In the genomic region with DNA sequence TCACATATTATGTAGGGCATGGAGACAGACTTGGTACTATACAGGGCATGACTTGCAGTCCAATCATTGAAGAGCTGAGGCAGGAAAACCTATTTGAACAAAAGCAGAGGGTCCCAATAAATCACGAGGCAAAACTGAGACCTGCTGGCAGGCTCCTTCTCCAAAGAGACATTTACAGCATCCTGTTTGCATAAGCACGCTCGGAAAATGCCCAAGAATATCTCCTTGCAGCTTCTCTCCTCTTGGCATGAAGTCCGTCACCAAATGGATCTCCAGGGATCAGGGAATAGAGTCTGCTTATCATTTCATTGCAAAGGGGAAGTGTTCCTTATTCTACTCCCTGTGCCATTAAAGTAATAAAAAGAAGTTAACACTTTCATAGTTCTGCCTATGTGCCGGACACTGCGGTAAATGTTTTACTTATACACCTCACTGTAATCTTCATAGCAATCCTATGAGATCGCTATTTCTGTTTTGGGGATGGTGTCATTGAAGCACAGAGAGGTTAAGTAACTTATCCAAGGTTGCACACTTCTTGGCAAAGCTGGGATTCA, we compare ENCODE assay signal across 20 cellular contexts.
DNase-seq lines count a peak whose midpoint lies in the region; ATAC-seq and TF ChIP-seq lines count a peak whose summit lies in the region.
"Had no signal": no experiment of that assay in that cellular context is flagged by ENCODE, and none has a peak within 500 bp of the region (broad histone marks: within the 10 kb centered on the region; RNA-seq: fewer than 3 reads in every experiment).

No MANE protein-coding gene starts in this region.

- no peaks in the 10 kb centered on the region for H3K36me3 ChIP-seq in SK-N-MC (ENCODE audit: insufficient read depth, low read length)
- H3K36me3 ChIP-seq in muscle layer of duodenum (ENCODE audit: control insufficient read depth in 1 of 2, insufficient read depth in 2 of 2, low read length in 2 of 2): no peaks in the 10 kb centered on the region
- H3K36me3 ChIP-seq in uterus: no peaks in the 10 kb centered on the region
- H3K36me3 ChIP-seq: brain microvascular endothelial cell, thoracic aorta had no signal

- H3K36me3 Mint-ChIP-seq in activated T-helper 17 cell treated with anti-CD3 and anti-CD28 coated beads, Interleukin-2, amount 50 U/mL, for 72 hours (ENCODE audit: low read depth): no peaks in the 10 kb centered on the region
- H3K36me3 Mint-ChIP-seq: activated naive CD8-positive, alpha-beta T cell treated with anti-CD3 and anti-CD28 coated beads for 36 hours; memory B cell; stimulated activated effector memory CD8-positive, alpha-beta T cell treated with anti-CD3 and anti-CD28 coated beads, Interleukin-12 subunit alpha, Interleukin-12 subunit beta, amount 100 ng/mL, for 72 hours had no signal

- intact Hi-C loops in Right ventricle myocardium superior (cut with DNase I): no loop called here
- intact Hi-C loops in Right ventricle myocardium inferior (cut with DNase I): loop anchor here (10.0 kb wide), 1 partner anchor 395 kb away; no protein-coding TSS in a partner anchor
- intact Hi-C loops in uterus (cut with DNase I; ENCODE audit: low total_unique reads): no loop called here

- H3K4me1 ChIP-seq in muscle layer of duodenum (ENCODE audit: control insufficient read depth in 1 of 2, insufficient read depth in 2 of 2, low read length in 2 of 2) (peaks cover 7 to 17% of the 10 kb centered on the region in 2 donors), uterus (no peaks in the 10 kb centered on the region)

- H3K27me3 ChIP-seq in muscle layer of duodenum (ENCODE audit: low read depth, low read length) (no peaks in the 10 kb centered on the region), uterus (no peaks in the 10 kb centered on the region)
- H3K27me3 ChIP-seq: brain microvascular endothelial cell had no signal

- ATAC-seq in Right ventricle myocardium superior (ENCODE audit: poor library complexity) (peak; percentile 29), Right ventricle myocardium inferior (no peak)
- no peak for ATAC-seq in activated T-helper 17 cell treated with anti-CD3 and anti-CD28 coated beads, Interleukin-2, amount 50 U/mL, for 72 hours (replicated peaks)
- ATAC-seq: stimulated activated effector memory CD8-positive, alpha-beta T cell treated with anti-CD3 and anti-CD28 coated beads, Interleukin-12 subunit alpha, Interleukin-12 subunit beta, amount 100 ng/mL, for 72 hours had no signal

- TF ChIP-seq POLR2A in uterus (IDR thresholded peaks at IDR 0.05): no peak

- H3K4me1 Mint-ChIP-seq in activated T-helper 17 cell treated with anti-CD3 and anti-CD28 coated beads, Interleukin-2, amount 50 U/mL, for 72 hours: peaks cover 38% of the 10 kb centered on the region

- H3K27ac Mint-ChIP-seq in activated T-helper 17 cell treated with anti-CD3 and anti-CD28 coated beads, Interleukin-2, amount 50 U/mL, for 72 hours: no peak overlapping the region
- H3K27ac Mint-ChIP-seq: activated naive CD8-positive, alpha-beta T cell treated with anti-CD3 and anti-CD28 coated beads for 36 hours; dendritic cell treated with granulocyte-macrophage colony-stimulating factor and Interleukin-4, amounts not matched to agents 40 ng/mL and 50 ng/mL, for 4 days; memory B cell; stimulated activated effector memory CD8-positive, alpha-beta T cell treated with anti-CD3 and anti-CD28 coated beads, Interleukin-12 subunit alpha, Interleukin-12 subunit beta, amount 100 ng/mL, for 72 hours had no signal

- TF ChIP-seq CTCF in uterus (IDR thresholded peaks at IDR 0.05): no peak

- H3K9me3 ChIP-seq in SK-N-MC (ENCODE audit: low read depth, low read length) (no peaks in the 10 kb centered on the region), muscle layer of duodenum (ENCODE audit: control insufficient read depth in 1 of 2, low read length in 2 of 2) (no peaks in the 10 kb centered on the region), uterus (no peaks in the 10 kb centered on the region)
- H3K9me3 ChIP-seq: thoracic aorta had no signal

- H3K27ac ChIP-seq in SK-N-MC (peak overlapping the region; percentile 27; the same call in 1 of the 2 replicates), muscle layer of duodenum (ENCODE audit: low read length) (no peak overlapping the region), uterus (peak overlapping the region; percentile 40 to 43)
- H3K27ac ChIP-seq: brain microvascular endothelial cell, thoracic aorta had no signal

- no peaks in the 10 kb centered on the region for H3K9me3 Mint-ChIP-seq in activated T-helper 17 cell treated with anti-CD3 and anti-CD28 coated beads, Interleukin-2, amount 50 U/mL, for 72 hours
- H3K9me3 Mint-ChIP-seq: activated naive CD8-positive, alpha-beta T cell treated with anti-CD3 and anti-CD28 coated beads for 36 hours; dendritic cell treated with granulocyte-macrophage colony-stimulating factor and Interleukin-4, amounts not matched to agents 40 ng/mL and 50 ng/mL, for 4 days; memory B cell; neural crest cell; stimulated activated effector memory CD8-positive, alpha-beta T cell treated with anti-CD3 and anti-CD28 coated beads, Interleukin-12 subunit alpha, Interleukin-12 subunit beta, amount 100 ng/mL, for 72 hours had no signal

- no peak overlapping the region for H3K4me3 Mint-ChIP-seq in activated T-helper 17 cell treated with anti-CD3 and anti-CD28 coated beads, Interleukin-2, amount 50 U/mL, for 72 hours
- H3K4me3 Mint-ChIP-seq: activated naive CD8-positive, alpha-beta T cell treated with anti-CD3 and anti-CD28 coated beads for 36 hours; dendritic cell treated with granulocyte-macrophage colony-stimulating factor and Interleukin-4, amounts not matched to agents 40 ng/mL and 50 ng/mL, for 4 days; memory B cell; neural crest cell; stimulated activated effector memory CD8-positive, alpha-beta T cell treated with anti-CD3 and anti-CD28 coated beads, Interleukin-12 subunit alpha, Interleukin-12 subunit beta, amount 100 ng/mL, for 72 hours had no signal

- DNase-seq in Right ventricle myocardium superior: no peak
- DNase-seq in Right ventricle myocardium inferior (ENCODE audit: missing footprints): no peak
- peak; percentile 96 for DNase-seq in SK-N-MC (ENCODE audit: low read depth, low spot score)
- peak; percentile 28 to 56 for DNase-seq in uterus
- DNase-seq in NCI-H2081 treated with DMSO at 0.1 percent for 48 hours (lab: John Stamatoyannopoulos, UW): no peak
- DNase-seq: activated CD4-positive, alpha-beta T cell treated with anti-CD3 and anti-CD28 coated beads, Interleukin-2, amount 50 U/mL, for 1 hour; activated naive CD8-positive, alpha-beta T cell treated with anti-CD3 and anti-CD28 coated beads for 36 hours; AML-193; brain microvascular endothelial cell; DMS79 treated with DMSO at 0.1 percent for 48 hours; hippocampal formation; NCI-H2081; stimulated activated CD4-positive, alpha-beta T cell treated with anti-CD3 and anti-CD28 coated beads, Interleukin-15, amount 100 ng/mL, for 24 hours had no signal

- H3K9ac ChIP-seq in SK-N-MC (ENCODE audit: insufficient read length): no peak overlapping the region

- H3K27me3 Mint-ChIP-seq in activated T-helper 17 cell treated with anti-CD3 and anti-CD28 coated beads, Interleukin-2, amount 50 U/mL, for 72 hours: no peaks in the 10 kb centered on the region
- H3K27me3 Mint-ChIP-seq: memory B cell had no signal

- peak overlapping the region; percentile 72 for H3K4me3 ChIP-seq in SK-N-MC
- H3K4me3 ChIP-seq in muscle layer of duodenum (ENCODE audit: low read depth in 1 of 2, low read length in 2 of 2): peak overlapping the region; percentile 8 to 32
- H3K4me3 ChIP-seq in uterus: no peak overlapping the region
- H3K4me3 ChIP-seq: thoracic aorta had no signal

Comparison
In these comparisons a context has a peak if more than half of its experiments do, and no peak if none do; other contexts are left out.
1. DNase-seq: peak in SK-N-MC (single experiment) and uterus (2 of 2); none in Right ventricle myocardium superior (single experiment), Right ventricle myocardium inferior (single experiment) and NCI-H2081 treated with DMSO at 0.1 percent for 48 hours (single experiment).
2. H3K4me3 ChIP-seq: peak in SK-N-MC (single experiment) and muscle layer of duodenum (2 of 2); none in uterus (0 of 2).